Comparison of ENCODE assay signal across 18 cellular contexts in the genomic region with DNA sequence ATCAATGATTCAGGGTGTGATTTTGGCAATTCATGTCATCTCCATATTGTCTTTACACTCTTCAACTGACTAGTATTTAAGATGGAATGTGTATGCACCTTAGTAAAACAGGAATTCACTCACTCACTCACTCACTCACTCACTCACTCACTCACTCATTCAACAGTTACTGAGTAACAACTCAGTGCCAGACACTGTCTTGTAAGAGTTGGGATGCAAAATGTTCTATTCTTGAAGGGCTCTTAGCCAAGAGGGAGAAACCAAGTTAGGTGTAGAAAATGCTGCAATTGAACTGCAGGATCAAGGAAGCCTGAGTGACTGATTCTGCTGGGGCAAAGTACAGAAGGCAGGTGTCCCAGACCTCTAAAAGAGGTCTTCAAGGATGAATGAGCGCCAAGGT.
DNase-seq lines count a peak whose midpoint lies in the region; ATAC-seq and TF ChIP-seq lines count a peak whose summit lies in the region.
"Had no signal": no experiment of that assay in that cellular context is flagged by ENCODE, and none has a peak within 500 bp of the region (broad histone marks: within the 10 kb centered on the region; RNA-seq: fewer than 3 reads in every experiment).

No MANE protein-coding gene starts in this region.

- DNase-seq in epithelial cell of esophagus (ENCODE audit: low read depth): peak; percentile 23
- no peak for DNase-seq in stimulated activated naive B cell treated with anti-CD40 and anti-IgM and Interleukin-4, amounts not matched to agents 10 μg/mL and 1 μg/mL and 100 μg/mL, for 72 hours
- DNase-seq in tibial artery: no peak
- DNase-seq in GM10266 (ENCODE audit: extremely low spot score): no peak
- DNase-seq: Caco-2; CD4-positive, CD25-positive, alpha-beta regulatory T cell; CD8-positive, alpha-beta T cell; DMS153; DND-41; GOT3; H7; HCEC 1CT had no signal

- H3K36me3 ChIP-seq in HEK293 (ENCODE audit: control insufficient read depth in 2 of 2, insufficient read depth in 1 of 2, low read length in 2 of 2) (no peaks in the 10 kb centered on the region), tibial artery (peaks cover 0 to 18% (median 13%) of the 10 kb centered on the region in 3 donors)

- H3K4me1 Mint-ChIP-seq in stimulated activated naive B cell treated with anti-CD40 and anti-IgM and Interleukin-4, amounts not matched to agents 10 μg/mL and 1 μg/mL and 100 μg/mL, for 72 hours: no peaks in the 10 kb centered on the region
- H3K4me1 Mint-ChIP-seq: CD4-positive, CD25-positive, alpha-beta regulatory T cell had no signal

- H3K27ac ChIP-seq in HEK293 (ENCODE audit: extremely low read depth, low read depth, low read length) (no peak overlapping the region), tibial artery (no peak overlapping the region)
- H3K27ac ChIP-seq: BLaER1, C4-2B had no signal

- peak overlapping the region; percentile 6 for H3K27ac Mint-ChIP-seq in stimulated activated naive B cell treated with anti-CD40 and anti-IgM and Interleukin-4, amounts not matched to agents 10 μg/mL and 1 μg/mL and 100 μg/mL, for 72 hours
- H3K27ac Mint-ChIP-seq: B cell; CD4-positive, CD25-positive, alpha-beta regulatory T cell; CD8-positive, alpha-beta T cell had no signal

- no peaks in the 10 kb centered on the region for H3K27me3 ChIP-seq in tibial artery
- H3K27me3 ChIP-seq: BLaER1 had no signal

- intact Hi-C loops in tibial artery (cut with DNase I; ENCODE audit: low total_unique reads): no loop called here

- ATAC-seq in stimulated activated naive B cell treated with anti-CD40 and anti-IgM and Interleukin-4, amounts not matched to agents 10 μg/mL and 1 μg/mL and 100 μg/mL, for 72 hours (replicated peaks): no peak
- no peak for ATAC-seq in GM18907 (IDR thresholded peaks at IDR 0.05; ENCODE audit: unreplicated experiment)
- ATAC-seq: CD8-positive, alpha-beta T cell; GM12878 had no signal

- H3K4me1 ChIP-seq in HEK293 (ENCODE audit: control insufficient read depth, insufficient read depth, low read length): peaks cover 8% of the 10 kb centered on the region; the same call in 1 of the 2 replicates
- H3K4me1 ChIP-seq in tibial artery: no peaks in the 10 kb centered on the region
- H3K4me1 ChIP-seq: Caco-2 had no signal

- H3K4me3 ChIP-seq in HEK293 (ENCODE audit: low read depth, low read length): no peak overlapping the region
- no peak overlapping the region for H3K4me3 ChIP-seq in epithelial cell of esophagus (ENCODE audit: low read length)
- H3K4me3 ChIP-seq in tibial artery: no peak overlapping the region
- H3K4me3 ChIP-seq: BLaER1, GM12878 had no signal

- H3K36me3 Mint-ChIP-seq in stimulated activated naive B cell treated with anti-CD40 and anti-IgM and Interleukin-4, amounts not matched to agents 10 μg/mL and 1 μg/mL and 100 μg/mL, for 72 hours: peaks cover 5% of the 10 kb centered on the region in 2 donors
- H3K36me3 Mint-ChIP-seq: CD4-positive, CD25-positive, alpha-beta regulatory T cell; CD8-positive, alpha-beta T cell had no signal

- H3K4me3 Mint-ChIP-seq in stimulated activated naive B cell treated with anti-CD40 and anti-IgM and Interleukin-4, amounts not matched to agents 10 μg/mL and 1 μg/mL and 100 μg/mL, for 72 hours: no peak overlapping the region
- H3K4me3 Mint-ChIP-seq: B cell; CD4-positive, CD25-positive, alpha-beta regulatory T cell; CD8-positive, alpha-beta T cell had no signal

- peaks cover 15 to 18% of the 10 kb centered on the region in 2 donors for H3K27me3 Mint-ChIP-seq in stimulated activated naive B cell treated with anti-CD40 and anti-IgM and Interleukin-4, amounts not matched to agents 10 μg/mL and 1 μg/mL and 100 μg/mL, for 72 hours
- H3K27me3 Mint-ChIP-seq: B cell had no signal

- TF ChIP-seq CTCF in HEK293 (tag by site-specific recombination; IDR thresholded peaks at IDR 0.05): no peak
- no peak for TF ChIP-seq CTCF in epithelial cell of esophagus (IDR thresholded peaks at IDR 0.05; ENCODE audit: insufficient read depth, low read depth, low read length, missing control alignments)
- no peak for TF ChIP-seq CTCF in tibial artery (IDR thresholded peaks at IDR 0.05)
- no peak for TF ChIP-seq CTCF in GM10266 (IDR thresholded peaks at IDR 0.05; ENCODE audit: control insufficient read depth, insufficient read depth, low read depth, missing control alignments)

- peaks cover 0 to 2% of the 10 kb centered on the region in 2 donors for H3K9me3 Mint-ChIP-seq in stimulated activated naive B cell treated with anti-CD40 and anti-IgM and Interleukin-4, amounts not matched to agents 10 μg/mL and 1 μg/mL and 100 μg/mL, for 72 hours
- H3K9me3 Mint-ChIP-seq: CD4-positive, CD25-positive, alpha-beta regulatory T cell; CD8-positive, alpha-beta T cell had no signal

- no peaks in the 10 kb centered on the region for H3K9me3 ChIP-seq in HEK293 (ENCODE audit: control insufficient read depth, insufficient read depth, low read depth, low read length)
- H3K9me3 ChIP-seq in tibial artery: no peaks in the 10 kb centered on the region
- H3K9me3 ChIP-seq: Caco-2 had no signal

- POLR2A ChIA-PET in HEK293 (lab: Yijun Ruan, JAX): no interaction called here

- CTCF ChIA-PET in HEK293 (lab: Yijun Ruan, JAX): no interaction called here

TF ChIP-seq in HEK293, 187 proteins besides CTCF, POLR2A, EP300 and RAD21:
- TF ChIP-seq, protein P1, sequence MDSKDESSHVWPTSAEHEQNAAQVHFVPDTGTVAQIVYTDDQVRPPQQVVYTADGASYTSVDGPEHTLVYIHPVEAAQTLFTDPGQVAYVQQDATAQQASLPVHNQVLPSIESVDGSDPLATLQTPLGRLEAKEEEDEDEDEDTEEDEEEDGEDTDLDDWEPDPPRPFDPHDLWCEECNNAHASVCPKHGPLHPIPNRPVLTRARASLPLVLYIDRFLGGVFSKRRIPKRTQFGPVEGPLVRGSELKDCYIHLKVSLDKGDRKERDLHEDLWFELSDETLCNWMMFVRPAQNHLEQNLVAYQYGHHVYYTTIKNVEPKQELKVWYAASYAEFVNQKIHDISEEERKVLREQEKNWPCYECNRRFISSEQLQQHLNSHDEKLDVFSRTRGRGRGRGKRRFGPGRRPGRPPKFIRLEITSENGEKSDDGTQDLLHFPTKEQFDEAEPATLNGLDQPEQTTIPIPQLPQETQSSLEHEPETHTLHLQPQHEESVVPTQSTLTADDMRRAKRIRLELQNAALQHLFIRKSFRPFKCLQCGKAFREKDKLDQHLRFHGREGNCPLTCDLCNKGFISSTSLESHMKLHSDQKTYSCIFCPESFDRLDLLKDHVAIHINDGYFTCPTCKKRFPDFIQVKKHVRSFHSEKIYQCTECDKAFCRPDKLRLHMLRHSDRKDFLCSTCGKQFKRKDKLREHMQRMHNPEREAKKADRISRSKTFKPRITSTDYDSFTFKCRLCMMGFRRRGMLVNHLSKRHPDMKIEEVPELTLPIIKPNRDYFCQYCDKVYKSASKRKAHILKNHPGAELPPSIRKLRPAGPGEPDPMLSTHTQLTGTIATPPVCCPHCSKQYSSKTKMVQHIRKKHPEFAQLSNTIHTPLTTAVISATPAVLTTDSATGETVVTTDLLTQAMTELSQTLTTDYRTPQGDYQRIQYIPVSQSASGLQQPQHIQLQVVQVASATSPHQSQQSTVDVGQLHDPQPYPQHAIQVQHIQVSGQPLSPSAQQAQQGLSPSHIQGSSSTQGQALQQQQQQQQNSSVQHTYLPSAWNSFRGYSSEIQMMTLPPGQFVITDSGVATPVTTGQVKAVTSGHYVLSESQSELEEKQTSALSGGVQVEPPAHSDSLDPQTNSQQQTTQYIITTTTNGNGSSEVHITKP (tag by site-specific recombination; IDR thresholded peaks at IDR 0.05): 0 out of 2 replicates have a peak, but pooled peaks have one; percentile 10
- TF ChIP-seq ZNF837 (tag by site-specific recombination; IDR thresholded peaks at IDR 0.05): no peak
